1 cellular context compared by ENCODE assay signal in genomic region chr10:89633484-89633883, GRCh38.
A peak's percentile ranks its signal among the peaks of the same experiment; 100 is the strongest.
TF ChIP-seq lines count a peak whose summit lies in the region.

No MANE protein-coding gene starts in this region.

TF ChIP-seq in HEK293, 187 proteins besides CTCF, POLR2A, EP300 and RAD21 (continued from another document):
- TF ChIP-seq SETDB1 (IDR thresholded peaks at IDR 0.05; ENCODE audit: insufficient read length, low read length) = peak; percentile 23
- TF ChIP-seq PRDM4 (tag by site-specific recombination; IDR thresholded peaks at IDR 0.05) = no peak
- TF ChIP-seq ZNF544 (tag by site-specific recombination; IDR thresholded peaks at IDR 0.05) = no peak
- TF ChIP-seq ZNF585B (tag by site-specific recombination; IDR thresholded peaks at IDR 0.05) = no peak
- no peak for TF ChIP-seq HOXA7 (CRISPR knock-in tag; IDR thresholded peaks at IDR 0.05; ENCODE audit: borderline replicate concordance)
- no peak for TF ChIP-seq ZNF169 (tag by site-specific recombination; IDR thresholded peaks at IDR 0.05)
- TF ChIP-seq ZNF146 (tag by site-specific recombination; IDR thresholded peaks at IDR 0.05) = no peak
- no peak for TF ChIP-seq KLF16 (tag by site-specific recombination; IDR thresholded peaks at IDR 0.05)
- TF ChIP-seq ZNF366 (tag by site-specific recombination; conservative IDR thresholded peaks at IDR 0.05) = no peak
- TF ChIP-seq REST (tag by site-specific recombination; IDR thresholded peaks at IDR 0.05) = no peak
- TF ChIP-seq GLI4 (tag by site-specific recombination; IDR thresholded peaks at IDR 0.05) = no peak
- TF ChIP-seq ZBTB10 (tag by site-specific recombination; IDR thresholded peaks at IDR 0.05) = no peak
- TF ChIP-seq ZNF157 (tag by site-specific recombination; IDR thresholded peaks at IDR 0.05) = no peak
- TF ChIP-seq ZNF830 (tag by site-specific recombination; IDR thresholded peaks at IDR 0.05; ENCODE audit: low read depth) = no peak
- no peak for TF ChIP-seq ZNF555 (tag by site-specific recombination; conservative IDR thresholded peaks at IDR 0.05)
- TF ChIP-seq OSR2 (tag by site-specific recombination; IDR thresholded peaks at IDR 0.05) = no peak
- TF ChIP-seq BCL6B (tag by site-specific recombination; IDR thresholded peaks at IDR 0.05) = no peak
- TF ChIP-seq ZBTB7A (tag by site-specific recombination; IDR thresholded peaks at IDR 0.05; ENCODE audit: low read depth) = no peak
- no peak for TF ChIP-seq ZNF16 (tag by site-specific recombination; IDR thresholded peaks at IDR 0.05; ENCODE audit: low read depth)
- TF ChIP-seq ZBTB26 (tag by site-specific recombination; optimal IDR thresholded peaks at IDR 0.05) = no peak
- no peak for TF ChIP-seq ZSCAN30 (tag by site-specific recombination; IDR thresholded peaks at IDR 0.05)
- 0 out of 2 replicates have a peak, but pooled peaks have one; percentile 42 for TF ChIP-seq PRDM6 (tag by site-specific recombination; IDR thresholded peaks at IDR 0.05)
- no peak for TF ChIP-seq ZNF596 (tag by site-specific recombination; IDR thresholded peaks at IDR 0.05)
- TF ChIP-seq ZNF639 (tag by site-specific recombination; IDR thresholded peaks at IDR 0.05) = no peak
- no peak for TF ChIP-seq TCF7L2 (IDR thresholded peaks at IDR 0.05; ENCODE audit: borderline replicate concordance, low read depth, low read length)
- no peak for TF ChIP-seq PBX3 (CRISPR knock-in tag; IDR thresholded peaks at IDR 0.05)
- TF ChIP-seq IKZF3 (tag by site-specific recombination; IDR thresholded peaks at IDR 0.05) = no peak
- TF ChIP-seq ZNF488 (tag by site-specific recombination; IDR thresholded peaks at IDR 0.05) = no peak
- TF ChIP-seq ZNF211 (tag by site-specific recombination; IDR thresholded peaks at IDR 0.05; ENCODE audit: low read depth) = no peak
- TF ChIP-seq ZNF664 (tag by site-specific recombination; IDR thresholded peaks at IDR 0.05) = 0 out of 2 replicates have a peak, but pooled peaks have one; percentile 52
- TF ChIP-seq SP3 (tag by site-specific recombination; IDR thresholded peaks at IDR 0.05) = no peak
- TF ChIP-seq ZSCAN5A (tag by site-specific recombination; IDR thresholded peaks at IDR 0.05) = no peak
- no peak for TF ChIP-seq ZNF324 (tag by site-specific recombination; IDR thresholded peaks at IDR 0.05)
- no peak for TF ChIP-seq FEZF1 (tag by site-specific recombination; IDR thresholded peaks at IDR 0.05)
- no peak for TF ChIP-seq ZNF148 (tag by site-specific recombination; IDR thresholded peaks at IDR 0.05; ENCODE audit: borderline replicate concordance)
- TF ChIP-seq ZNF2 (tag by site-specific recombination; IDR thresholded peaks at IDR 0.05) = no peak
- no peak for TF ChIP-seq ZNF112 (tag by site-specific recombination; IDR thresholded peaks at IDR 0.05)
- TF ChIP-seq ZNF121 (tag by site-specific recombination; IDR thresholded peaks at IDR 0.05) = no peak
- no peak for TF ChIP-seq RBAK (tag by site-specific recombination; IDR thresholded peaks at IDR 0.05)
